6 cellular contexts compared by ENCODE assay signal in genomic region chr10:79521751-79522150, GRCh38. TPM values are rescaled to one million over a fixed set of nuclear protein-coding genes. Genes with fewer than 3 reads are reported as not detected.
"Had no signal": no experiment of that assay in that cellular context is flagged by ENCODE, and none has a peak within 500 bp of the region (broad histone marks: within the 10 kb centered on the region; RNA-seq: fewer than 3 reads in every experiment).

No MANE protein-coding gene starts in this region.

RNA-seq across cellular contexts. Expression of gene SFTPA2, which starts 38.5 kb away (rescaled TPM):
- total RNA-seq: HepG2, HT1080, IMR-90, M059J, SJCRH30 had no signal
- polyA plus RNA-seq: IMR-90, K562 had no signal
